Comparison of ENCODE assay signal across 12 cellular contexts in genomic region chr7:94436700-94437099, GRCh38.
"Had no signal": no experiment of that assay in that cellular context is flagged by ENCODE, and none has a peak within 500 bp of the region (broad histone marks: within the 10 kb centered on the region; RNA-seq: fewer than 3 reads in every experiment).

No MANE protein-coding gene starts in this region.

- H3K4me1 ChIP-seq: gastrocnemius medialis had no signal

- DNase-seq: cortex of kidney had no signal

- H3K27me3 ChIP-seq: gastrocnemius medialis, sigmoid colon, stomach, transverse colon had no signal

- H3K9me3 ChIP-seq: gastrocnemius medialis, heart right ventricle, neutrophil, sigmoid colon, stomach, thoracic aorta, transverse colon had no signal

- H3K27ac ChIP-seq: dorsolateral prefrontal cortex, gastrocnemius medialis, heart right ventricle, neutrophil, sigmoid colon, skin epidermis, stomach, thoracic aorta, transverse colon had no signal

- H3K4me3 ChIP-seq: dorsolateral prefrontal cortex, gastrocnemius medialis, heart right ventricle, sigmoid colon, skin epidermis, stomach, thoracic aorta, transverse colon had no signal

- H3K4me3 Mint-ChIP-seq: naive B cell, nephron progenitor cell had no signal

- H3K27ac Mint-ChIP-seq: naive B cell, nephron progenitor cell had no signal

- H3K36me3 ChIP-seq: gastrocnemius medialis, heart right ventricle, neutrophil, sigmoid colon, stomach, thoracic aorta, transverse colon had no signal

- H3K9me3 Mint-ChIP-seq: naive B cell, nephron progenitor cell had no signal

- H3K36me3 Mint-ChIP-seq: naive B cell had no signal
